Comparison of ENCODE assay signal across 8 cellular contexts in genomic region chr1:235127203-235127602, GRCh38. TPM values are rescaled to one million over a fixed set of nuclear protein-coding genes. Genes with fewer than 3 reads are reported as not detected.
A peak's percentile ranks its signal among the peaks of the same experiment; 100 is the strongest.
DNase-seq lines count a peak whose midpoint lies in the region; ATAC-seq lines count a peak whose summit lies in the region.

No MANE protein-coding gene starts in this region.

- no peak for DNase-seq in activated CD4-positive, alpha-beta T cell treated with anti-CD3 and anti-CD28 coated beads for 36 hours
- no peak for DNase-seq in activated CD4-positive, alpha-beta T cell treated with anti-CD3 and anti-CD28 coated beads, Interleukin-2, amount 50 U/mL, for 48 hours
- DNase-seq in left lobe of liver (ENCODE audit: low spot score) (no peak), HCEC 1CT (no peak)
- DNase-seq in activated CD4-positive, CD25-positive, alpha-beta regulatory T cell (lab: John Stamatoyannopoulos, UW): no peak

- no peak overlapping the region for H3K27ac ChIP-seq in stomach smooth muscle (ENCODE audit: low read length)

- peak overlapping the region; percentile 98 for H3K27ac Mint-ChIP-seq in activated CD4-positive, alpha-beta T cell treated with anti-CD3 and anti-CD28 coated beads for 36 hours
- peak overlapping the region; percentile 99 for H3K27ac Mint-ChIP-seq in activated T-helper 17 cell treated with anti-CD3 and anti-CD28 coated beads, Interleukin-2, amount 50 U/mL, for 72 hours

- H3K4me3 ChIP-seq in iPS-18c (ENCODE audit: insufficient read depth, low read depth, low read length) (peak overlapping the region; percentile 95), stomach smooth muscle (ENCODE audit: low read length in 2 of 2) (peak overlapping the region; percentile 98 to 99)

- POLR2A ChIA-PET in activated CD4-positive, alpha-beta T cell treated with anti-CD3 and anti-CD28 coated beads for 36 hours (lab: Charles Lee): interaction anchor here (0.6 to 1.0 kb wide), 5 partner anchors 24 to 474 kb away, joined by 3 to 4 read pairs (median 3); partner anchors contain the start of genes GGPS1 and RBM34

- no peaks in the 10 kb centered on the region for H3K27me3 ChIP-seq in stomach smooth muscle (ENCODE audit: control insufficient read depth in 1 of 2, insufficient read depth in 2 of 2, low read length in 2 of 2)

- H3K27me3 Mint-ChIP-seq in activated CD4-positive, alpha-beta T cell treated with anti-CD3 and anti-CD28 coated beads for 36 hours: no peaks in the 10 kb centered on the region
- H3K27me3 Mint-ChIP-seq in activated T-helper 17 cell treated with anti-CD3 and anti-CD28 coated beads, Interleukin-2, amount 50 U/mL, for 72 hours: no peaks in the 10 kb centered on the region

- intact Hi-C loops in activated CD4-positive, alpha-beta T cell treated with anti-CD3 and anti-CD28 coated beads for 36 hours (cut with DNase I, micrococcal nuclease): loop anchor here in 1 of 2 experiments (5.0 kb wide), 1 partner anchor 730 kb away; no protein-coding TSS in a partner anchor

- peaks cover 5% of the 10 kb centered on the region for H3K4me1 ChIP-seq in stomach smooth muscle (ENCODE audit: control insufficient read depth, insufficient read depth, low read length)

- H3K9ac ChIP-seq in stomach smooth muscle (ENCODE audit: low read length in 2 of 2): peak overlapping the region; percentile 97 to 100

- no peaks in the 10 kb centered on the region for H3K9me3 Mint-ChIP-seq in activated CD4-positive, alpha-beta T cell treated with anti-CD3 and anti-CD28 coated beads for 36 hours (ENCODE audit: low read depth)
- no peaks in the 10 kb centered on the region for H3K9me3 Mint-ChIP-seq in activated T-helper 17 cell treated with anti-CD3 and anti-CD28 coated beads, Interleukin-2, amount 50 U/mL, for 72 hours

- H3K9me3 ChIP-seq in iPS-18c (ENCODE audit: control insufficient read depth, insufficient read depth, low read length) (no peaks in the 10 kb centered on the region), stomach smooth muscle (ENCODE audit: control insufficient read depth in 2 of 2, low read length in 2 of 2) (no peaks in the 10 kb centered on the region)

- CTCF ChIA-PET in activated CD4-positive, alpha-beta T cell treated with anti-CD3 and anti-CD28 coated beads for 36 hours (lab: Charles Lee): interaction anchor here (1.1 to 1.6 kb wide), 3 partner anchors 22 to 290 kb away, joined by 3 to 6 read pairs (median 4); no protein-coding TSS in a partner anchor

- peak overlapping the region; percentile 90 for H3K4me3 Mint-ChIP-seq in activated CD4-positive, alpha-beta T cell treated with anti-CD3 and anti-CD28 coated beads for 36 hours
- H3K4me3 Mint-ChIP-seq in activated T-helper 17 cell treated with anti-CD3 and anti-CD28 coated beads, Interleukin-2, amount 50 U/mL, for 72 hours: peak overlapping the region; percentile 100

- no peak for ATAC-seq in activated CD4-positive, alpha-beta T cell treated with anti-CD3 and anti-CD28 coated beads for 36 hours
- ATAC-seq in activated T-helper 17 cell treated with anti-CD3 and anti-CD28 coated beads, Interleukin-2, amount 50 U/mL, for 72 hours (replicated peaks): no peak
- ATAC-seq in left lobe of liver: no peak

- peaks cover 43% of the 10 kb centered on the region for H3K36me3 Mint-ChIP-seq in activated CD4-positive, alpha-beta T cell treated with anti-CD3 and anti-CD28 coated beads for 36 hours (ENCODE audit: low read depth)
- H3K36me3 Mint-ChIP-seq in activated T-helper 17 cell treated with anti-CD3 and anti-CD28 coated beads, Interleukin-2, amount 50 U/mL, for 72 hours (ENCODE audit: low read depth): peaks cover 83% of the 10 kb centered on the region

- H3K36me3 ChIP-seq in stomach smooth muscle (ENCODE audit: control insufficient read depth in 2 of 2, insufficient read depth in 2 of 2, low read length in 2 of 2): peaks cover 0 to 3% of the 10 kb centered on the region in 2 donors

- H3K4me1 Mint-ChIP-seq in activated CD4-positive, alpha-beta T cell treated with anti-CD3 and anti-CD28 coated beads for 36 hours: peaks cover 50% of the 10 kb centered on the region
- H3K4me1 Mint-ChIP-seq in activated T-helper 17 cell treated with anti-CD3 and anti-CD28 coated beads, Interleukin-2, amount 50 U/mL, for 72 hours: peaks cover 22% of the 10 kb centered on the region

RNA-seq across cellular contexts. Expression of gene TOMM20, which starts 1.4 kb away (rescaled TPM):
- 100 to 1,000 TPM in 1 of 2 experiments, 10 to 100 TPM in 1; 62.1 to 148 TPM for total RNA-seq in activated CD4-positive, alpha-beta T cell treated with anti-CD3 and anti-CD28 coated beads for 36 hours
- total RNA-seq in activated T-helper 17 cell treated with anti-CD3 and anti-CD28 coated beads, Interleukin-2, amount 50 U/mL, for 72 hours: 100 to 1,000 TPM; 110 to 117 TPM
- 48.7 TPM for total RNA-seq in left lobe of liver

RNA-seq across cellular contexts. Expression of gene RBM34, which starts 33.8 kb away (rescaled TPM):
- total RNA-seq in activated CD4-positive, alpha-beta T cell treated with anti-CD3 and anti-CD28 coated beads for 36 hours: 100 to 1,000 TPM; 126 to 154 TPM
- 100 to 1,000 TPM; 114 to 122 TPM for total RNA-seq in activated T-helper 17 cell treated with anti-CD3 and anti-CD28 coated beads, Interleukin-2, amount 50 U/mL, for 72 hours
- 26.1 TPM for total RNA-seq in left lobe of liver
